21 cellular contexts compared by ENCODE assay signal in genomic region chr7:148058092-148058491, GRCh38.
DNase-seq lines count a peak whose midpoint lies in the region; ATAC-seq, FAIRE-seq and TF ChIP-seq lines count a peak whose summit lies in the region.
"Had no signal": no experiment of that assay in that cellular context is flagged by ENCODE, and none has a peak within 500 bp of the region (broad histone marks: within the 10 kb centered on the region; RNA-seq: fewer than 3 reads in every experiment).

No MANE protein-coding gene starts in this region.

- CTCF ChIA-PET in WTC11 (lab: Charles Lee) = no interaction called here

- peaks cover 16% of the 10 kb centered on the region for H3K4me1 Mint-ChIP-seq in WTC11
- H3K4me1 Mint-ChIP-seq: activated naive CD8-positive, alpha-beta T cell treated with anti-CD3 and anti-CD28 coated beads, Interleukin-2, amount 50 U/mL, for 24 hours had no signal

- H3K27ac Mint-ChIP-seq in WTC11 = no peak overlapping the region
- H3K27ac Mint-ChIP-seq: activated naive CD8-positive, alpha-beta T cell treated with anti-CD3 and anti-CD28 coated beads, Interleukin-2, amount 50 U/mL, for 24 hours; activated T-helper 2 cell treated with anti-CD3 and anti-CD28 coated beads, Interferon-gamma antibody, Interleukin-2, Interleukin-4, amounts not matched to agents 10 μg/mL and 5 μg/mL and 100 μg/mL, durations not matched to agents 14 hours and 24 hours and 36 hours; CD4-positive, alpha-beta T cell had no signal

- H3K9me3 ChIP-seq in upper lobe of right lung = no peaks in the 10 kb centered on the region
- H3K9me3 ChIP-seq: mucosa of descending colon, neutrophil had no signal

- H3K4me3 Mint-ChIP-seq in WTC11 = no peak overlapping the region
- H3K4me3 Mint-ChIP-seq: activated naive CD8-positive, alpha-beta T cell treated with anti-CD3 and anti-CD28 coated beads, Interleukin-2, amount 50 U/mL, for 24 hours; CD4-positive, alpha-beta T cell had no signal

- H3K36me3 ChIP-seq in upper lobe of right lung = no peaks in the 10 kb centered on the region
- H3K36me3 ChIP-seq: brain microvascular endothelial cell, neutrophil had no signal

- H3K27me3 ChIP-seq in upper lobe of right lung = no peaks in the 10 kb centered on the region
- H3K27me3 ChIP-seq: brain microvascular endothelial cell, neutrophil had no signal

- no peaks in the 10 kb centered on the region for H3K4me1 ChIP-seq in upper lobe of right lung

- H3K27ac ChIP-seq in upper lobe of right lung = no peak overlapping the region
- H3K27ac ChIP-seq: brain microvascular endothelial cell, neutrophil, RWPE1 had no signal

- H3K36me3 Mint-ChIP-seq in WTC11 = no peaks in the 10 kb centered on the region

- POLR2A ChIA-PET in WTC11 (lab: Charles Lee) = no interaction called here

- intact Hi-C loops in upper lobe of right lung (cut with DNase I) = no loop called here

- H3K4me3 ChIP-seq in upper lobe of right lung = no peak overlapping the region
- H3K4me3 ChIP-seq: mucosa of descending colon had no signal

- TF ChIP-seq CTCF in WTC11 (IDR thresholded peaks at IDR 0.05) = no peak
- no peak for TF ChIP-seq CTCF in upper lobe of right lung (IDR thresholded peaks at IDR 0.05)

- H3K9me3 Mint-ChIP-seq in WTC11 = no peaks in the 10 kb centered on the region
- H3K9me3 Mint-ChIP-seq: activated naive CD8-positive, alpha-beta T cell treated with anti-CD3 and anti-CD28 coated beads, Interleukin-2, amount 50 U/mL, for 24 hours; activated T-helper 2 cell treated with anti-CD3 and anti-CD28 coated beads, Interferon-gamma antibody, Interleukin-2, Interleukin-4, amounts not matched to agents 10 μg/mL and 5 μg/mL and 100 μg/mL, durations not matched to agents 14 hours and 24 hours and 36 hours; CD4-positive, alpha-beta T cell had no signal

- FAIRE-seq in urothelium cell line (lab: Jason Lieb, UNC) = no peak
- FAIRE-seq: colon, endometrium, GM18507 had no signal

- H3K27me3 Mint-ChIP-seq in WTC11 (ENCODE audit: low read depth) = no peaks in the 10 kb centered on the region
- H3K27me3 Mint-ChIP-seq: activated naive CD8-positive, alpha-beta T cell treated with anti-CD3 and anti-CD28 coated beads, Interleukin-2, amount 50 U/mL, for 24 hours; CD4-positive, alpha-beta T cell had no signal

- ATAC-seq in WTC11 (peak; percentile 75), upper lobe of right lung (no peak)
- ATAC-seq: activated naive CD8-positive, alpha-beta T cell treated with anti-CD3 and anti-CD28 coated beads, Interleukin-2, amount 50 U/mL, for 24 hours; mucosa of descending colon had no signal

- DNase-seq in DMS79 treated with DMSO at 0.1 percent for 48 hours (lab: John Stamatoyannopoulos, UW) (peak; percentile 93), NCI-H187 treated with DMSO at 0.1 percent for 48 hours (lab: John Stamatoyannopoulos, UW) (peak; percentile 73), NCI-H446 (lab: John Stamatoyannopoulos, UW) (peak; percentile 50 to 75), WTC11 (ENCODE audit: low spot score) (no peak), urothelium cell line (ENCODE audit: low spot score) (no peak), upper lobe of right lung (no peak), RPMI8226 (no peak)
- DNase-seq: activated CD4-positive, alpha-beta T cell treated with anti-CD3 and anti-CD28 coated beads for 48 hours; activated naive CD8-positive, alpha-beta T cell treated with anti-CD3 and anti-CD28 coated beads, Interleukin-2, amount 50 U/mL, for 24 hours; brain microvascular endothelial cell; CD4-positive, alpha-beta T cell; head of caudate nucleus; KBM-7; mucosa of descending colon; stimulated activated CD8-positive, alpha-beta memory T cell treated with anti-CD3 and anti-CD28 coated beads, Interleukin-4, amount 100 ng/mL, for 48 hours had no signal

TF ChIP-seq in WTC11, 78 proteins besides CTCF, POLR2A, EP300 and RAD21:
- TF ChIP-seq NFE2L1 (CRISPR knock-in tag; IDR thresholded peaks at IDR 0.05) (no peak), NFATC4 (CRISPR knock-in tag; IDR thresholded peaks at IDR 0.05) (no peak), MYBL2 (CRISPR knock-in tag; IDR thresholded peaks at IDR 0.05) (no peak), SOX15 (CRISPR knock-in tag; IDR thresholded peaks at IDR 0.05) (no peak), NR1H2 (CRISPR knock-in tag; IDR thresholded peaks at IDR 0.05) (no peak), ZBTB21 (CRISPR knock-in tag; IDR thresholded peaks at IDR 0.05; ENCODE audit: borderline replicate concordance) (no peak), RORB (CRISPR knock-in tag; IDR thresholded peaks at IDR 0.05) (no peak), MLX (CRISPR knock-in tag; IDR thresholded peaks at IDR 0.05) (no peak), ZNF138 (CRISPR knock-in tag; conservative IDR thresholded peaks at IDR 0.05) (no peak), E2F4 (CRISPR knock-in tag; IDR thresholded peaks at IDR 0.05; ENCODE audit: borderline replicate concordance, low read depth) (no peak), CREB1 (CRISPR knock-in tag; IDR thresholded peaks at IDR 0.05) (no peak), ESRRA (CRISPR knock-in tag; IDR thresholded peaks at IDR 0.05; ENCODE audit: borderline replicate concordance) (no peak), GRHL2 (CRISPR knock-in tag; IDR thresholded peaks at IDR 0.05; ENCODE audit: insufficient replicate concordance, severe bottlenecking) (no peak), ZNF263 (CRISPR knock-in tag; IDR thresholded peaks at IDR 0.05; ENCODE audit: low read depth) (no peak), CREM (CRISPR knock-in tag; IDR thresholded peaks at IDR 0.05) (no peak), E2F5 (CRISPR knock-in tag; IDR thresholded peaks at IDR 0.05) (no peak)
- TF ChIP-seq, protein P1, sequence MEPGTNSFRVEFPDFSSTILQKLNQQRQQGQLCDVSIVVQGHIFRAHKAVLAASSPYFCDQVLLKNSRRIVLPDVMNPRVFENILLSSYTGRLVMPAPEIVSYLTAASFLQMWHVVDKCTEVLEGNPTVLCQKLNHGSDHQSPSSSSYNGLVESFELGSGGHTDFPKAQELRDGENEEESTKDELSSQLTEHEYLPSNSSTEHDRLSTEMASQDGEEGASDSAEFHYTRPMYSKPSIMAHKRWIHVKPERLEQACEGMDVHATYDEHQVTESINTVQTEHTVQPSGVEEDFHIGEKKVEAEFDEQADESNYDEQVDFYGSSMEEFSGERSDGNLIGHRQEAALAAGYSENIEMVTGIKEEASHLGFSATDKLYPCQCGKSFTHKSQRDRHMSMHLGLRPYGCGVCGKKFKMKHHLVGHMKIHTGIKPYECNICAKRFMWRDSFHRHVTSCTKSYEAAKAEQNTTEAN (CRISPR knock-in tag; IDR thresholded peaks at IDR 0.05) = no peak

Comparison
In these comparisons a context has a peak if more than half of its experiments do, and no peak if none do; other contexts are left out.
1. DNase-seq: peak in DMS79 treated with DMSO at 0.1 percent for 48 hours (single experiment), NCI-H187 treated with DMSO at 0.1 percent for 48 hours (single experiment) and NCI-H446 (2 of 2); none in WTC11 (single experiment), urothelium cell line (single experiment), upper lobe of right lung (single experiment) and RPMI8226 (single experiment).